In the genomic region with DNA sequence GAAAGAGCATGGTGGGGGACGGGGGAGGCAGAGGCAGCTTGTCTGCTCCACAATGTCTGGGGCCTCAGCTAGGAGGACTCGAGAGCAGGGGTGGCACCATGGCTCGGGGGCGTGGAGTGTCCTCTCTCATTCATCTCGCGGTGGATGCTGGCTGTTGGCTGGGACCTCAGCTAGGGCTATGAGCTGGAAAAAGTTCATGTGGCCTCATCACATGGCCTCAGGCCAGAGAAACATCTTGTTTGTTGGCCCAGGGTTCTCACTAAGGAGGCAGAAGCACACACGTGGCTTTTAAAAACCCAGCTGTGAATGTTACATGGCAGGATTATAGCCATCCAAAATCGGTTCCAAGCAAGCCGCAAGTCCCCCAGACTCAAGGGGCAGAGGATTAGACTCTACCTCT, we compare ENCODE assay signal across 13 cellular contexts. TPM values are rescaled to one million over a fixed set of nuclear protein-coding genes. Genes with fewer than 3 reads are reported as not detected.
A peak's percentile ranks its signal among the peaks of the same experiment; 100 is the strongest.
DNase-seq lines count a peak whose midpoint lies in the region; ATAC-seq and TF ChIP-seq lines count a peak whose summit lies in the region.
"Had no signal": no experiment of that assay in that cellular context is flagged by ENCODE, and none has a peak within 500 bp of the region (broad histone marks: within the 10 kb centered on the region; RNA-seq: fewer than 3 reads in every experiment).

No MANE protein-coding gene starts in this region.

- H3K4me2 ChIP-seq in SK-N-SH (no peak overlapping the region), hepatocyte (no peak overlapping the region)
- H3K4me2 ChIP-seq: PC-9 had no signal

- H3K27me3 ChIP-seq in SK-N-SH (ENCODE audit: insufficient read depth) (no peaks in the 10 kb centered on the region), hepatocyte (no peaks in the 10 kb centered on the region), upper lobe of right lung (no peaks in the 10 kb centered on the region)
- H3K27me3 ChIP-seq: upper lobe of left lung had no signal

- peaks cover 0 to 4% of the 10 kb centered on the region in 2 experiments; a peak in 1 of 4 replicates for H3K4me1 ChIP-seq in SK-N-SH (ENCODE audit: control insufficient read depth in 1 of 2, insufficient read depth in 2 of 2, low read depth in 1 of 2, low read length in 1 of 2)
- H3K4me1 ChIP-seq in hepatocyte (ENCODE audit: insufficient read depth), result no peaks in the 10 kb centered on the region
- no peaks in the 10 kb centered on the region for H3K4me1 ChIP-seq in upper lobe of right lung

- POLR2A ChIA-PET in SK-N-SH (lab: Yijun Ruan, JAX), result no interaction called here

- H3K9me3 ChIP-seq in SK-N-SH (no peaks in the 10 kb centered on the region), hepatocyte (ENCODE audit: low read depth) (no peaks in the 10 kb centered on the region), upper lobe of right lung (no peaks in the 10 kb centered on the region)
- H3K9me3 ChIP-seq: upper lobe of left lung had no signal

- peaks cover 7% of the 10 kb centered on the region for H3F3A ChIP-seq in SK-N-SH (replicated peaks; ENCODE audit: insufficient read depth)

- H3K4me3 ChIP-seq in SK-N-SH (ENCODE audit: low read depth in 2 of 2, low read length in 1 of 2) (no peak overlapping the region), cardiac fibroblast (replicated peaks in 1 of 2; ENCODE audit: low read depth in 2 of 2, low read length in 2 of 2) (no peak overlapping the region), hepatocyte (no peak overlapping the region), upper lobe of right lung (no peak overlapping the region)
- H3K4me3 ChIP-seq: PC-9, skin epidermis, upper lobe of left lung had no signal

- H2AFZ ChIP-seq in SK-N-SH (ENCODE audit: low read depth), result no peak overlapping the region
- no peak overlapping the region for H2AFZ ChIP-seq in hepatocyte
- H2AFZ ChIP-seq: PC-9 had no signal

- TF ChIP-seq CTCF in SK-N-SH (IDR thresholded peaks at IDR 0.05) (no peak), cardiac fibroblast (IDR thresholded peaks at IDR 0.05; ENCODE audit: low read depth, low read length) (no peak), hepatocyte (IDR thresholded peaks at IDR 0.05; ENCODE audit: poor library complexity) (no peak), upper lobe of right lung (IDR thresholded peaks at IDR 0.05) (no peak)

- H3K36me3 ChIP-seq in SK-N-SH (replicated peaks in 1 of 2; ENCODE audit: control insufficient read depth in 1 of 2, insufficient read depth in 2 of 2, low read length in 1 of 2) (peaks cover 15% of the 10 kb centered on the region in 2 experiments), hepatocyte (replicated peaks; ENCODE audit: insufficient read depth, low read depth) (no peaks in the 10 kb centered on the region), upper lobe of right lung (peaks cover 27% of the 10 kb centered on the region)

- no peak for TF ChIP-seq EP300 in SK-N-SH (IDR thresholded peaks at IDR 0.05; ENCODE audit: borderline replicate concordance in 1 of 2, low read depth in 1 of 2, low read length in 1 of 2)

- no peaks in the 10 kb centered on the region for H4K20me1 ChIP-seq in SK-N-SH (ENCODE audit: insufficient read depth)
- H4K20me1 ChIP-seq in hepatocyte (ENCODE audit: insufficient read depth, poor library complexity, severe bottlenecking), result no peaks in the 10 kb centered on the region

- DNase-seq in SK-N-SH, result peak; percentile 44
- peak; percentile 48 to 68 for DNase-seq in cardiac fibroblast (ENCODE audit: low read depth in 2 of 2)
- peak; percentile 28 for DNase-seq in hepatocyte (ENCODE audit: low spot score)
- peak; percentile 32 for DNase-seq in stromal cell of bone marrow (ENCODE audit: low read depth)
- no peak for DNase-seq in upper lobe of right lung
- DNase-seq in NCI-H146 (lab: John Stamatoyannopoulos, UW), result no peak
- DNase-seq: DMS53, NCI-H2107, PC-9 had no signal

- no peaks in the 10 kb centered on the region for H3K9me2 ChIP-seq in SK-N-SH
- no peaks in the 10 kb centered on the region for H3K9me2 ChIP-seq in hepatocyte (replicated peaks; ENCODE audit: insufficient read depth)

- no peak for TF ChIP-seq RAD21 in SK-N-SH (IDR thresholded peaks at IDR 0.05; ENCODE audit: low read length)

- ATAC-seq in SK-N-SH treated with all-trans-retinoic acid at 6 μM for 48 hours, result no peak
- ATAC-seq in upper lobe of right lung, result no peak
- ATAC-seq in GM19455 (IDR thresholded peaks at IDR 0.05; ENCODE audit: unreplicated experiment), result no peak

- intact Hi-C loops in upper lobe of right lung (cut with DNase I), result loop anchor here (10.0 kb wide), 1 partner anchor 49 kb away; no protein-coding TSS in a partner anchor

- no peak overlapping the region for H3K9ac ChIP-seq in SK-N-SH

- no peak overlapping the region for H3K27ac ChIP-seq in SK-N-SH (ENCODE audit: low read depth in 2 of 2, low read length in 1 of 2)
- no peak overlapping the region for H3K27ac ChIP-seq in hepatocyte
- no peak overlapping the region for H3K27ac ChIP-seq in upper lobe of right lung
- H3K27ac ChIP-seq: skin epidermis, upper lobe of left lung had no signal

- CTCF ChIA-PET in SK-N-SH (lab: Yijun Ruan, JAX), result interaction anchor here (1.0 to 4.1 kb wide), 3 partner anchors 17 to 71 kb away, joined by 3 to 20 read pairs (median 15); no protein-coding TSS in a partner anchor

- H3K79me2 ChIP-seq in SK-N-SH (ENCODE audit: insufficient read depth) (no peaks in the 10 kb centered on the region), hepatocyte (no peaks in the 10 kb centered on the region)

- WGBS in SK-N-SH (ENCODE audit: low lambda C conversion rate), result 69% methylated on average over 9 of the region's 9 CpGs
- WGBS in hepatocyte (ENCODE audit: low lambda C conversion rate, missing lambda C conversion rate), result 82% methylated on average over 9 of the region's 9 CpGs

TF ChIP-seq in SK-N-SH, 30 proteins besides CTCF, POLR2A, EP300 and RAD21 (continues in another document):
- TF ChIP-seq, protein P1, sequence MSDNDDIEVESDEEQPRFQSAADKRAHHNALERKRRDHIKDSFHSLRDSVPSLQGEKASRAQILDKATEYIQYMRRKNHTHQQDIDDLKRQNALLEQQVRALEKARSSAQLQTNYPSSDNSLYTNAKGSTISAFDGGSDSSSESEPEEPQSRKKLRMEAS (IDR thresholded peaks at IDR 0.05; ENCODE audit: low read depth), result no peak
- TF ChIP-seq SIN3A (IDR thresholded peaks at IDR 0.05; ENCODE audit: borderline replicate concordance, low read depth, low read length) (no peak), CHD2 (IDR thresholded peaks at IDR 0.05; ENCODE audit: low read length, partially characterized antibody) (no peak), FOSL2 (IDR thresholded peaks at IDR 0.05; ENCODE audit: borderline replicate concordance, low read depth) (no peak), TCF12 (IDR thresholded peaks at IDR 0.05) (no peak)
- TF ChIP-seq, protein P2, sequence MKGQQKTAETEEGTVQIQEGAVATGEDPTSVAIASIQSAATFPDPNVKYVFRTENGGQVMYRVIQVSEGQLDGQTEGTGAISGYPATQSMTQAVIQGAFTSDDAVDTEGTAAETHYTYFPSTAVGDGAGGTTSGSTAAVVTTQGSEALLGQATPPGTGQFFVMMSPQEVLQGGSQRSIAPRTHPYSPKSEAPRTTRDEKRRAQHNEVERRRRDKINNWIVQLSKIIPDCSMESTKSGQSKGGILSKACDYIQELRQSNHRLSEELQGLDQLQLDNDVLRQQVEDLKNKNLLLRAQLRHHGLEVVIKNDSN (IDR thresholded peaks at IDR 0.05; ENCODE audit: borderline replicate concordance, low read depth), result no peak

TF ChIP-seq in SK-N-SH treated with all-trans-retinoic acid at 6 μM for 48 hours, 23 proteins besides CTCF, POLR2A, EP300 and RAD21:
- TF ChIP-seq PPARA (CRISPR knock-in tag; IDR thresholded peaks at IDR 0.05; ENCODE audit: borderline replicate concordance), result no peak

RNA-seq across cellular contexts. Expression of a gene that starts 6.2 kb away (rescaled TPM):
- polyA plus RNA-seq in SK-N-SH (2012; rRNA removed), result 16.6 and 20.0 TPM in 2 replicates
- polyA plus RNA-seq in SK-N-SH (2012; cell fraction: cytosol; rRNA removed), result 22.6 and 25.6 TPM in 2 replicates
- polyA plus RNA-seq in SK-N-SH (2012; cell fraction: nucleus; rRNA removed), result 9.0 and 9.1 TPM in 2 replicates
- total RNA-seq in hepatocyte, result 8.8 and 11.8 TPM in 2 replicates
- 20.7 and 21.1 TPM in 2 replicates for polyA plus RNA-seq in hepatocyte
- 10.2 TPM for total RNA-seq in upper lobe of right lung

RNA-seq across cellular contexts. Expression of a gene that starts 25.2 kb away (rescaled TPM):
- polyA plus RNA-seq in SK-N-SH (2012; rRNA removed) (75.3 and 76.2 TPM in 2 replicates), hepatocyte (98.7 and 103 TPM in 2 replicates)
- 75.1 and 78.8 TPM in 2 replicates for polyA plus RNA-seq in SK-N-SH (2012; cell fraction: cytosol; rRNA removed)
- polyA plus RNA-seq in SK-N-SH (2012; cell fraction: nucleus; rRNA removed), result 61.0 and 72.1 TPM in 2 replicates
- total RNA-seq in hepatocyte (86.8 and 103 TPM in 2 replicates), upper lobe of right lung (166 TPM)

RNA-seq across cellular contexts. Expression of a gene that starts 25.8 kb away (rescaled TPM):
- polyA plus RNA-seq in SK-N-SH (2012; rRNA removed) (0.26 and 0.29 TPM in 2 replicates), hepatocyte (0.19 and 0.27 TPM in 2 replicates)
- 0.08 and 0.17 TPM in 2 replicates for polyA plus RNA-seq in SK-N-SH (2012; cell fraction: cytosol; rRNA removed)
- 0.82 and 0.95 TPM in 2 replicates for polyA plus RNA-seq in SK-N-SH (2012; cell fraction: nucleus; rRNA removed)
- total RNA-seq in hepatocyte (0.13 TPM in 1 of 2 replicates, not detected in the other), upper lobe of right lung (not detected)

RNA-seq across cellular contexts. Expression of a gene that starts 48.3 kb away (rescaled TPM):
- polyA plus RNA-seq in SK-N-SH (2012; rRNA removed) (42.3 and 54.4 TPM in 2 replicates), hepatocyte (30.0 and 33.9 TPM in 2 replicates)
- 42.5 and 49.5 TPM in 2 replicates for polyA plus RNA-seq in SK-N-SH (2012; cell fraction: cytosol; rRNA removed)
- polyA plus RNA-seq in SK-N-SH (2012; cell fraction: nucleus; rRNA removed), result 23.5 and 24.9 TPM in 2 replicates
- total RNA-seq in hepatocyte (22.1 and 24.1 TPM in 2 replicates), upper lobe of right lung (36.9 TPM)

RNA-seq across cellular contexts. Expression of a gene that starts 50.7 kb away (rescaled TPM):
- 17.8 and 36.2 TPM in 2 replicates for polyA plus RNA-seq in SK-N-SH (2012; rRNA removed)
- 19.9 and 27.1 TPM in 2 replicates for polyA plus RNA-seq in SK-N-SH (2012; cell fraction: cytosol; rRNA removed)
- 34.1 and 35.2 TPM in 2 replicates for polyA plus RNA-seq in SK-N-SH (2012; cell fraction: nucleus; rRNA removed)
- total RNA-seq in hepatocyte, result 8.4 and 10.0 TPM in 2 replicates
- 20.9 and 22.9 TPM in 2 replicates for polyA plus RNA-seq in hepatocyte
- total RNA-seq in upper lobe of right lung, result 25.8 TPM

Comparison
In these comparisons a context has a peak if more than half of its experiments do, and no peak if none do; other contexts are left out.
1. DNase-seq: peak in SK-N-SH (single experiment), cardiac fibroblast (2 of 2), hepatocyte (single experiment) and stromal cell of bone marrow (single experiment); none in upper lobe of right lung (single experiment) and NCI-H146 (single experiment).